ENCODE assay signal across 8 cellular contexts in the genomic region with DNA sequence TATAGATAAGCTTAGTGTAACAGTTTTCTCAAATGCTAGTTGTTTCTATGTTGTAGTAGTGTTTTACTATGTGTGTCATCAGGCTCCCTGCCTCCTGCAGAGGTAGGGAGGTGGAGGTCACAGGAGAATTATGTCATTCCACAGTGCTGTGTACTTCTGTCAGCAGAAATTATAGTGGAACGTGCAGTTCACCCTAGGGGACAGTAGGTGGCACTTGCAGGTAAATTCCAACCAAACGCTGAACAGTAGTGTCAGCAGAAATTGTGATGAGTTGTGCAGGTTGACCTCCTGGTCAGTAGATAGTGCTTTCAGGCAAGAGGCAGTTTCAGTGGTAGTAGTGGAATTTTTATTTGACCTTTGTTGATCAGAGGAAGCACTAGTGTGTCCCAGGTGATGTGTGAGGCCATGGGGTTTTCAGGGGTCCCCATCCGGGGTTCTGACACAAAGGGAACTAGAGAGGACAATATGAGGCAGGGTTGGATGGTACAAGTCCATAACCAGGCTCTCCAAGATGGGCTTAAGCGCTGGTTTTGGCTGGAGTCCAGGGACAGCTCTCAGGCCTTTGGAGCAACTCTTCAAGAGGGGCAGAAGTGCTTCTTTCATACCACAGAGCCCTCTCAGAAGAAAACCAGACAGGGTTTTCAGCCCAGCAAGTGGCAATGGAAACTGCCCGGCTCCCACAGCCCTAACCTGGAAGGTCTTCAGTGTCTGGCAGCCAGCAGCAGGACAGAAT.
DNase-seq lines count a peak whose midpoint lies in the region; ATAC-seq and TF ChIP-seq lines count a peak whose summit lies in the region.

No MANE protein-coding gene starts in this region.

- H3K36me3 ChIP-seq in cardiac muscle cell = no peaks in the 10 kb centered on the region
- H3K36me3 ChIP-seq in HAP-1 (replicated peaks) = no peaks in the 10 kb centered on the region
- H3K36me3 ChIP-seq in mucosa of descending colon (ENCODE audit: low read depth) = no peaks in the 10 kb centered on the region

- no peak overlapping the region for H3K27ac ChIP-seq in cardiac muscle cell

- DNase-seq in cardiac muscle cell (ENCODE audit: low read depth in 1 of 2, low spot score in 1 of 2) = peak; percentile 54 to 66
- DNase-seq in Right ventricle myocardium inferior (ENCODE audit: missing footprints) = no peak
- peak; percentile 49 to 65 for DNase-seq in HAP-1 (ENCODE audit: low spot score in 2 of 2)
- DNase-seq in KBM-7 = peak; percentile 53
- DNase-seq in RKO (ENCODE audit: low spot score) = peak; percentile 69
- DNase-seq in ecto neural progenitor cell (ENCODE audit: low spot score) = peak; percentile 52
- DNase-seq in mucosa of descending colon = peak in 1 of 3 donors; percentile 54
- DNase-seq in NCI-H1048 (lab: John Stamatoyannopoulos, UW) = no peak

- TF ChIP-seq CTCF in cardiac muscle cell (IDR thresholded peaks at IDR 0.05; ENCODE audit: low read depth, low read length) (peak; percentile 61), mucosa of descending colon (IDR thresholded peaks at IDR 0.05) (peak; percentile 28)

- no peaks in the 10 kb centered on the region for H3K4me1 ChIP-seq in cardiac muscle cell (ENCODE audit: low read depth)
- no peaks in the 10 kb centered on the region for H3K4me1 ChIP-seq in HAP-1
- H3K4me1 ChIP-seq in mucosa of descending colon (ENCODE audit: low read depth) = no peaks in the 10 kb centered on the region

- no peaks in the 10 kb centered on the region for H3K9me3 ChIP-seq in cardiac muscle cell (ENCODE audit: low read depth)
- no peaks in the 10 kb centered on the region for H3K9me3 ChIP-seq in HAP-1
- no peaks in the 10 kb centered on the region for H3K9me3 ChIP-seq in mucosa of descending colon

- no peak for ATAC-seq in Right ventricle myocardium inferior
- peak; percentile 81 for ATAC-seq in mucosa of descending colon

- H3K27me3 ChIP-seq in cardiac muscle cell = no peaks in the 10 kb centered on the region
- H3K27me3 ChIP-seq in HAP-1 (ENCODE audit: low read depth) = no peaks in the 10 kb centered on the region; the same call in 1 of the 2 replicates

- intact Hi-C loops in Right ventricle myocardium inferior (cut with DNase I) = no loop called here
- intact Hi-C loops in mucosa of descending colon (cut with DNase I, micrococcal nuclease) = no loop called here

- in situ Hi-C loops in HAP-1 (cut with MboI; ENCODE audit: low sequenced_read_pairs) (no loop called here), KBM-7 (cut with MboI; ENCODE audit: low pct_unique_long_range_greater_than_20kb, low sequenced_read_pairs) (no loop called here)

- H3K4me3 ChIP-seq in cardiac muscle cell (no peak overlapping the region), HAP-1 (no peak overlapping the region), mucosa of descending colon (no peak overlapping the region)

Comparison
In these comparisons a context has a peak if more than half of its experiments do, and no peak if none do; other contexts are left out.
1. DNase-seq: peak in cardiac muscle cell (2 of 2), HAP-1 (2 of 2), KBM-7 (single experiment), RKO (single experiment) and ecto neural progenitor cell (single experiment); none in Right ventricle myocardium inferior (single experiment) and NCI-H1048 (single experiment).